10 cellular contexts compared by ENCODE assay signal in the genomic region with DNA sequence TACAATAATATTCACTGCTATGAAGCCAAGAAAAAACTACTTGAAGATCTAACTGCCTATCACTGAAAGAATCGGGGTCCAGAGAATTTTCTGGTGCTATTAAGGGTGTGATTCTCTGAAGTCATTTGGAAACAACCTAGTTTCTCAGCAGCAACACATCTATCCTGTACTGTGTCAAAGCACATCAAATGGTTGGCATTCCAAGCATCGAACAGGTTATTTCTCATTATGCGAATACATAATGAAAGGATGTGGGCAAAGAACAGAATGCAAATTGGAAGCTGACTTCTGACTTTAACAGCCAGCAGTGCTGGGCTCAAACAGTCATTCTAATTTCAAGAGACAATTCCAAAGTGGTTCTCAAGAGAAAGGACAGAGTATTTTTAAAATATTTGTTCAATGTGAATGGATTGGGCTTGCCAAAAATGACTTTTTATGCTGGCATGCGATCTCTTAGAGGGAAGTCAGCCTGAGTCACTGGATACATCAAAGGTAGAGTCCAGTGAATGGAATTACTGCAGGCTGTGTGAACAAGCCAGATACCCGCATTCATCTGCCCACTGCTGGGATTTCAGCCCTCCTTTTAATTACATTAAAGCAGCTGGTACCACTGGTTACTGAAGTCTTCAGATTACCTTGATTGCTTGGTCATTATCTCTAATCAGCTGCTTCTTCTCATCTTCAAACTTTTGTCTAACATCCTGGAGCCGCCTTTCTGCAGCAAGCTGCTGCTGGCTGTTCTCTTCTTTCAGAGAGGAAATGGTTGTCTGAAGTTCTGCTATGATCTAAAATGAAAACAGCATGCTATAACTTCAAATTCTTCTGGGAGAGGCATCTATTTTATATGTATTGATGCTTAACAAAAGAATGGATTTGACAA.
DNase-seq lines count a peak whose midpoint lies in the region; ATAC-seq and TF ChIP-seq lines count a peak whose summit lies in the region.
"Had no signal": no experiment of that assay in that cellular context is flagged by ENCODE, and none has a peak within 500 bp of the region (broad histone marks: within the 10 kb centered on the region; RNA-seq: fewer than 3 reads in every experiment).

No MANE protein-coding gene starts in this region.

- in situ Hi-C loops in astrocyte of the spinal cord (cut with HindIII; ENCODE audit: low sequenced_read_pairs): no loop called here

- H3K27me3 ChIP-seq in HUES48 (ENCODE audit: control insufficient read depth, insufficient read depth, low read length) (no peaks in the 10 kb centered on the region), lower lobe of right lung (ENCODE audit: low read depth) (no peaks in the 10 kb centered on the region)
- H3K27me3 ChIP-seq: ascending aorta had no signal

- H3K36me3 ChIP-seq in HUES48 (ENCODE audit: control insufficient read depth, insufficient read depth, low read length) (no peaks in the 10 kb centered on the region), lower lobe of right lung (no peaks in the 10 kb centered on the region)
- H3K36me3 ChIP-seq: ascending aorta had no signal

- H3K4me1 ChIP-seq in HUES48 (ENCODE audit: control insufficient read depth, insufficient read depth, low read length) (peaks cover 17% of the 10 kb centered on the region), lower lobe of right lung (peaks cover 17% of the 10 kb centered on the region)

- H3K4me3 ChIP-seq in AG09309 (ENCODE audit: control insufficient read depth, low read depth, low read length): no peak overlapping the region
- H3K4me3 ChIP-seq in HUES48 (ENCODE audit: low read depth, low read length): no peak overlapping the region
- H3K4me3 ChIP-seq in astrocyte of the spinal cord (ENCODE audit: low read depth, low read length): peak overlapping the region; percentile 1
- no peak overlapping the region for H3K4me3 ChIP-seq in lower lobe of right lung
- H3K4me3 ChIP-seq: ascending aorta had no signal

- H3K9me3 ChIP-seq in HUES48 (ENCODE audit: control insufficient read depth, insufficient read depth, low read length): 0 out of 2 replicates have a peak, but pooled peaks cover 5% of the 10 kb centered on the region
- peaks cover 5% of the 10 kb centered on the region for H3K9me3 ChIP-seq in lower lobe of right lung
- H3K9me3 ChIP-seq: ascending aorta had no signal

- H3K27ac ChIP-seq in HUES48 (ENCODE audit: low read depth, low read length) (peak overlapping the region; percentile 5), lower lobe of right lung (peak overlapping the region; percentile 36)
- H3K27ac ChIP-seq: ascending aorta had no signal

- intact Hi-C loops in lower lobe of right lung (cut with DNase I): no loop called here

- TF ChIP-seq CTCF in AG09309 (IDR thresholded peaks at IDR 0.05; ENCODE audit: control insufficient read depth, insufficient read depth, low read depth, low read length, missing control alignments) (no peak), astrocyte of the spinal cord (IDR thresholded peaks at IDR 0.05; ENCODE audit: low read depth, low read length) (no peak), lower lobe of right lung (IDR thresholded peaks at IDR 0.05) (no peak)

- no peak overlapping the region for H3K9ac ChIP-seq in HUES48 (ENCODE audit: low read depth, low read length)

- ATAC-seq in lower lobe of right lung (peak in 1 of 2 donors; percentile 77), left lobe of liver (no peak), GM18909 (IDR thresholded peaks at IDR 0.05; ENCODE audit: poor library complexity, unreplicated experiment) (no peak)

- DNase-seq in AG09309 (ENCODE audit: low read depth): peak; percentile 46
- DNase-seq in astrocyte of the spinal cord (ENCODE audit: low read depth, low spot score): peak; percentile 93
- DNase-seq in lower lobe of right lung: no peak
- no peak for DNase-seq in NCI-H345 treated with DMSO at 0.1 percent for 48 hours (lab: John Stamatoyannopoulos, UW; ENCODE audit: unreplicated experiment)
- DNase-seq in left lobe of liver (ENCODE audit: low spot score): no peak
- no peak for DNase-seq in iPS-NIHi7 (ENCODE audit: extremely low spot score)
- DNase-seq: DMS79 treated with DMSO at 0.1 percent for 48 hours had no signal

Comparison
In these comparisons a context has a peak if more than half of its experiments do, and no peak if none do; other contexts are left out.
1. DNase-seq: peak in AG09309 (single experiment) and astrocyte of the spinal cord (single experiment); none in lower lobe of right lung (single experiment), NCI-H345 treated with DMSO at 0.1 percent for 48 hours (single experiment), left lobe of liver (single experiment) and iPS-NIHi7 (single experiment).